In genomic region chr12:24991209-24992049, GRCh38 we compare ENCODE assay signal across 8 cellular contexts. TPM values are rescaled to one million over a fixed set of nuclear protein-coding genes. Genes with fewer than 3 reads are reported as not detected.
DNase-seq lines count a peak whose midpoint lies in the region; ATAC-seq, FAIRE-seq and TF ChIP-seq lines count a peak whose summit lies in the region.

No MANE protein-coding gene starts in this region.

- DNase-seq in DND-41 (peak; percentile 10), MV-4-11 (lab: John Stamatoyannopoulos, UW) (peak; percentile 62), SHP77 (lab: John Stamatoyannopoulos, UW) (peak; percentile 51 to 63), endothelial cell of umbilical vein (ENCODE audit: low read depth, low spot score) (peak; percentile 74), mucosa of descending colon (peak in 1 of 3 donors; percentile 24)
- no peak for DNase-seq in stimulated activated CD4-positive, alpha-beta T cell treated with anti-CD3 and anti-CD28 coated beads, Interleukin-4, amount 100 ng/mL, for 4 hours

- ATAC-seq in DND-41 (ENCODE audit: insufficient read depth, low read depth) (peak; percentile 94), GM21529 (IDR thresholded peaks at IDR 0.05; ENCODE audit: unreplicated experiment) (peak; percentile 47), mucosa of descending colon (peak; percentile 78), GM19397 (IDR thresholded peaks at IDR 0.05; ENCODE audit: unreplicated experiment) (no peak)

- peak overlapping the region; percentile 32; the same call in 1 of the 2 replicates for H3K4me2 ChIP-seq in DND-41 (ENCODE audit: insufficient read depth, low read length)
- no peak overlapping the region for H3K4me2 ChIP-seq in endothelial cell of umbilical vein (ENCODE audit: insufficient read depth, low read length)

- H3K27me3 ChIP-seq in DND-41 (ENCODE audit: insufficient read depth, low read length, poor library complexity) (no peaks in the 10 kb centered on the region), endothelial cell of umbilical vein (ENCODE audit: control insufficient read depth in 2 of 2, insufficient read depth in 2 of 2, low read length in 2 of 2) (peaks cover 0 to under 1% of the 10 kb centered on the region in 2 experiments)

- H2AFZ ChIP-seq in DND-41 (ENCODE audit: low read depth, low read length): no peak overlapping the region
- no peak overlapping the region for H2AFZ ChIP-seq in endothelial cell of umbilical vein (ENCODE audit: low read depth, low read length)

- H3K79me2 ChIP-seq in DND-41 (ENCODE audit: insufficient read depth, low read length) (no peaks in the 10 kb centered on the region), endothelial cell of umbilical vein (ENCODE audit: control insufficient read depth, insufficient read depth, low read length) (no peaks in the 10 kb centered on the region)

- H3K9ac ChIP-seq in DND-41 (ENCODE audit: low read depth, low read length) (no peak overlapping the region), endothelial cell of umbilical vein (replicated peaks; ENCODE audit: extremely low read depth, insufficient read depth, low read length) (no peak overlapping the region)

- no peaks in the 10 kb centered on the region for H3K36me3 ChIP-seq in DND-41 (ENCODE audit: insufficient read depth, low read length)
- no peaks in the 10 kb centered on the region for H3K36me3 ChIP-seq in endothelial cell of umbilical vein (ENCODE audit: control insufficient read depth in 2 of 2, extremely low read depth in 1 of 2, insufficient read depth in 2 of 2, low read length in 2 of 2)
- no peaks in the 10 kb centered on the region for H3K36me3 ChIP-seq in mucosa of descending colon (ENCODE audit: low read depth)

- peak; percentile 50 for FAIRE-seq in endothelial cell of umbilical vein (lab: Jason Lieb, UNC)

- no peaks in the 10 kb centered on the region for H3K9me3 ChIP-seq in DND-41 (ENCODE audit: insufficient read depth, low read length, severe bottlenecking)
- H3K9me3 ChIP-seq in endothelial cell of umbilical vein (replicated peaks; ENCODE audit: control insufficient read depth, insufficient read depth, low read length): no peaks in the 10 kb centered on the region
- H3K9me3 ChIP-seq in mucosa of descending colon: no peaks in the 10 kb centered on the region

- H3K4me3 ChIP-seq in DND-41 (ENCODE audit: low read depth in 1 of 2, low read length in 2 of 2) (no peak overlapping the region), endothelial cell of umbilical vein (replicated peaks in 1 of 3; ENCODE audit: insufficient read depth in 1 of 3, low read depth in 1 of 3, low read length in 3 of 3) (no peak overlapping the region), mucosa of descending colon (no peak overlapping the region)

- no peaks in the 10 kb centered on the region for H3K4me1 ChIP-seq in DND-41 (ENCODE audit: insufficient read depth, low read length)
- no peaks in the 10 kb centered on the region for H3K4me1 ChIP-seq in endothelial cell of umbilical vein (ENCODE audit: control insufficient read depth, extremely low read depth, insufficient read depth, low read length)
- H3K4me1 ChIP-seq in mucosa of descending colon (ENCODE audit: low read depth): no peaks in the 10 kb centered on the region

- no TSS peak for BruUV-seq in endothelial cell of umbilical vein (replicated peaks; lab: Mats Ljungman, UMichigan)

- TF ChIP-seq CTCF in DND-41 (IDR thresholded peaks at IDR 0.05; ENCODE audit: borderline replicate concordance, extremely low read depth, low read length, poor library complexity, severe bottlenecking) (peak; percentile 77), endothelial cell of umbilical vein (IDR thresholded peaks at IDR 0.05; ENCODE audit: extremely low read depth in 1 of 2, insufficient read depth in 1 of 2, low read depth in 1 of 2, low read length in 2 of 2) (peak; percentile 17 to 32), mucosa of descending colon (IDR thresholded peaks at IDR 0.05) (no peak)

- no peaks in the 10 kb centered on the region for H4K20me1 ChIP-seq in DND-41 (ENCODE audit: insufficient read depth, low read length)
- no peaks in the 10 kb centered on the region for H4K20me1 ChIP-seq in endothelial cell of umbilical vein (replicated peaks; ENCODE audit: control insufficient read depth, extremely low read depth, insufficient read depth, low read length)

- no peak for TF ChIP-seq POLR2A in endothelial cell of umbilical vein (IDR thresholded peaks at IDR 0.05; ENCODE audit: low read depth, low read length)

- CTCF ChIA-PET in endothelial cell of umbilical vein (lab: Charles Lee): interaction anchor here (0.6 to 3.7 kb wide), 48 partner anchors 8 to 442 kb away, joined by 3 to 96 read pairs (median 4); partner anchors contain the start of genes DNAI7 and ETFRF1

- no peaks in the 10 kb centered on the region for H3K9me1 ChIP-seq in endothelial cell of umbilical vein (replicated peaks; ENCODE audit: control insufficient read depth, extremely low read depth, insufficient read depth, low read length)

- dilution Hi-C loops in endothelial cell of umbilical vein (cut with MboI; ENCODE audit: extremely low pct_ligation_motif_present, low sequenced_read_pairs): no loop called here

- H3K27ac ChIP-seq in DND-41 (ENCODE audit: low read length) (no peak overlapping the region), endothelial cell of umbilical vein (ENCODE audit: insufficient read depth, low read depth, low read length) (no peak overlapping the region)

- intact Hi-C loops in endothelial cell of umbilical vein (cut with micrococcal nuclease) (loop anchor here (1.0 kb wide), 3 partner anchors 139 to 396 kb away; no protein-coding TSS in a partner anchor), mucosa of descending colon (cut with DNase I, micrococcal nuclease) (loop anchor here in 1 of 2 donors (2.0 kb wide), 1 partner anchor 139 kb away; no protein-coding TSS in a partner anchor)

- POLR2A ChIA-PET in endothelial cell of umbilical vein (lab: Charles Lee): no interaction called here

TF ChIP-seq in endothelial cell of umbilical vein, 7 proteins besides CTCF, POLR2A, EP300 and RAD21:
- TF ChIP-seq GATA2 (IDR thresholded peaks at IDR 0.05; ENCODE audit: insufficient read depth, insufficient read length, low read depth, low read length) (peak; percentile 21), EZH2 (IDR thresholded peaks at IDR 0.05; ENCODE audit: borderline replicate concordance, low read depth, low read length, severe bottlenecking) (no peak), JUN (IDR thresholded peaks at IDR 0.05; ENCODE audit: borderline replicate concordance, insufficient read depth, insufficient read length, low read depth) (no peak)

RNA-seq across cellular contexts. Expression of gene BCAT1, which starts 42.5 kb away (rescaled TPM):
- total RNA-seq in endothelial cell of umbilical vein (267 and 296 TPM in 2 replicates), mucosa of descending colon (10 to 100 TPM in 2 of 3 donors, 1 to 10 TPM in 1; 5.3 to 19.7 (median 11.1) TPM)
- polyA plus RNA-seq in endothelial cell of umbilical vein: 13.5 and 21.6 TPM in 2 replicates
- polyA plus RNA-seq in endothelial cell of umbilical vein (2011; cell fraction: cytosol; rRNA removed): 24.8 and 26.2 TPM in 2 replicates
- 32.4 and 41.5 TPM in 2 replicates for polyA plus RNA-seq in endothelial cell of umbilical vein (2011; cell fraction: nucleus; rRNA removed)
- 88.2 and 130 TPM in 2 replicates for polyA plus RNA-seq in endothelial cell of umbilical vein (2012)
- 112 and 113 TPM in 2 replicates for polyA minus RNA-seq in endothelial cell of umbilical vein
- not detected for polyA minus RNA-seq in endothelial cell of umbilical vein (2011; cell fraction: cytosol; rRNA and poly(A)+ RNA removed)
- 87.1 and 122 TPM in 2 replicates for polyA minus RNA-seq in endothelial cell of umbilical vein (2011; cell fraction: nucleus; rRNA and poly(A)+ RNA removed)

Comparison
In these comparisons a context has a peak if more than half of its experiments do, and no peak if none do; other contexts are left out.
1. DNase-seq: peak in DND-41 (single experiment), MV-4-11 (single experiment), SHP77 (2 of 2) and endothelial cell of umbilical vein (single experiment); none in stimulated activated CD4-positive, alpha-beta T cell treated with anti-CD3 and anti-CD28 coated beads, Interleukin-4, amount 100 ng/mL, for 4 hours (0 of 2).
2. RNA of gene BCAT1, which starts 42.5 kb away (total RNA-seq): 267 to 296 TPM in endothelial cell of umbilical vein; 5.3 to 19.7 TPM in mucosa of descending colon; every median in the first group is over 10 times any median in the second.